In the genomic region with DNA sequence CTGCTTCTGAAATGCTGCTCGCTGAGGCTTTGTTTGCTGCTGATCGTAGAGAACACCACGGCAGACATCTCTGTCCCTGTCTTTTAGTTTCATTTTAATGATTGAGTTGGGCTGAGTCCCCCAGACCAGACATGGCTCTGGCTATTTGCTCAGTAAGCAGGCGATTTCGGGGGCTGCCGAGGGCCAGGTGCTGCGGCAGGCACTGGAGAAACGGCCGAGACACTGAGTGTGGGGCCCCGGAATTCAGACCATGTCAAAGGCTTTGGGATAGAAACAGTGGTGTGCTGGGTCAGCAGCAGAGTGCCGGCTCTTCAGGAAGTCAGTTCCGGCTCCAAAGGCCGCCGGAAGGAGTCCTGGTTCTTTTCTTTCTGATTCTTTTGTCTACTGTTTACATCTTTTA, we compare ENCODE assay signal across 8 cellular contexts. TPM values are rescaled to one million over a fixed set of nuclear protein-coding genes. Genes with fewer than 3 reads are reported as not detected.
DNase-seq lines count a peak whose midpoint lies in the region; ATAC-seq, FAIRE-seq and TF ChIP-seq lines count a peak whose summit lies in the region.

No MANE protein-coding gene starts in this region.

- SMC1A ChIA-PET in GM12878 (lab: Charles Lee; ENCODE audit: uncharacterized antibody, unreplicated experiment), result no interaction called here

- no peaks in the 10 kb centered on the region for H4K20me1 ChIP-seq in GM12878 (ENCODE audit: control insufficient read depth, insufficient read depth)

- TF ChIP-seq CTCF in AG04450 (IDR thresholded peaks at IDR 0.05; ENCODE audit: low read depth, low read length), result no peak
- no peak for TF ChIP-seq CTCF in GM12878 (IDR thresholded peaks at IDR 0.05 in 2 of 3, conservative IDR thresholded peaks at IDR 0.05 in 1 of 3; ENCODE audit: control insufficient read depth in 2 of 3, extremely low read depth in 1 of 3, insufficient read depth in 1 of 3, low read depth in 3 of 3, low read length in 3 of 3)
- TF ChIP-seq CTCF in mesothelial cell of epicardium (IDR thresholded peaks at IDR 0.05; ENCODE audit: unreplicated experiment), result no peak

- H3K9me3 Mint-ChIP-seq in mesothelial cell of epicardium, result peaks cover 4% of the 10 kb centered on the region

- TF ChIP-seq POLR2A in GM12878 (IDR thresholded peaks at IDR 0.05; ENCODE audit: low read depth, low read length), result peak; percentile 62

- no peaks in the 10 kb centered on the region for H3K27me3 ChIP-seq in AG04450 (ENCODE audit: control insufficient read depth, insufficient read depth, low read length)
- no peaks in the 10 kb centered on the region for H3K27me3 ChIP-seq in HAP-1 (ENCODE audit: low read depth)
- H3K27me3 ChIP-seq in GM12878 (replicated peaks in 1 of 2; ENCODE audit: control insufficient read depth in 2 of 2, insufficient read depth in 2 of 2, low read length in 1 of 2), result no peaks in the 10 kb centered on the region

- peaks cover 27% of the 10 kb centered on the region for H3K4me1 Mint-ChIP-seq in mesothelial cell of epicardium

- FAIRE-seq in GM12878 (lab: Jason Lieb, UNC), result peak; percentile 52

- H3K27ac ChIP-seq in AG04450 (ENCODE audit: low read depth, low read length) (peak overlapping the region; percentile 31), GM12878 (ENCODE audit: control insufficient read depth, insufficient read depth) (peak overlapping the region; percentile 38)

- H3K4me2 ChIP-seq in GM12878 (ENCODE audit: control insufficient read depth, insufficient read depth), result peak overlapping the region; percentile 46

- peak overlapping the region; percentile 42 for H3K4me3 ChIP-seq in AG04450 (ENCODE audit: low read depth, low read length)
- H3K4me3 ChIP-seq in HAP-1, result peak overlapping the region; percentile 22
- H3K4me3 ChIP-seq in GM12878, result peak overlapping the region; percentile 56

- CTCF ChIA-PET in AG04450 (lab: Charles Lee) (no interaction called here), GM12878 (lab: Yijun Ruan, JAX) (no interaction called here)

- no peak for TF ChIP-seq EP300 in GM12878 (IDR thresholded peaks at IDR 0.05; ENCODE audit: borderline replicate concordance in 1 of 2, control insufficient read depth in 1 of 2, low read depth in 2 of 2, low read length in 2 of 2)

- H3K79me2 ChIP-seq in GM12878 (ENCODE audit: control insufficient read depth, insufficient read depth, low read length), result no peaks in the 10 kb centered on the region; the same call in 1 of the 2 replicates

- RAD21 ChIA-PET in GM12878 (lab: Charles Lee; ENCODE audit: unreplicated experiment), result no interaction called here

- no peaks in the 10 kb centered on the region for H3K27me3 Mint-ChIP-seq in mesothelial cell of epicardium (ENCODE audit: low read depth)

- peak overlapping the region; percentile 40 for H3K4me3 Mint-ChIP-seq in mesothelial cell of epicardium

- no peak for TF ChIP-seq RAD21 in GM12878 (IDR thresholded peaks at IDR 0.05; ENCODE audit: insufficient read depth, low read depth, low read length)

- peak; percentile 6; the same call in 1 of the 3 replicates for ATAC-seq in GM12878
- ATAC-seq in GM18520 (IDR thresholded peaks at IDR 0.05; ENCODE audit: unreplicated experiment), result no peak
- ATAC-seq in HG03460 (IDR thresholded peaks at IDR 0.05; ENCODE audit: unreplicated experiment), result no peak

- peaks cover 16% of the 10 kb centered on the region for H3K36me3 Mint-ChIP-seq in mesothelial cell of epicardium

- H3K9me3 ChIP-seq in AG04450 (ENCODE audit: control insufficient read depth, insufficient read depth, low read length), result no peaks in the 10 kb centered on the region
- H3K9me3 ChIP-seq in HAP-1, result no peaks in the 10 kb centered on the region
- no peaks in the 10 kb centered on the region for H3K9me3 ChIP-seq in GM12878 (replicated peaks; ENCODE audit: control insufficient read depth, insufficient read depth, low read length)

- BruUV-seq in GM12878 (replicated peaks; lab: Mats Ljungman, UMichigan), result no TSS peak

- peak overlapping the region; percentile 76 for H3K9ac ChIP-seq in GM12878 (ENCODE audit: control insufficient read depth, insufficient read depth, low read length)

- 61% methylated on average over 14 of the region's 14 CpGs for WGBS in GM12878 (ENCODE audit: insufficient coverage, insufficient replicate concordance, low lambda C conversion rate, missing lambda C conversion rate)

- H3K27ac Mint-ChIP-seq in mesothelial cell of epicardium, result peak overlapping the region; percentile 10

- DNase-seq in AG04450 (ENCODE audit: low read depth, low spot score) (no peak), HAP-1 (ENCODE audit: low spot score in 2 of 2) (peak; percentile 20 to 53), GM12878 (ENCODE audit: low read depth, low spot score) (no peak), mesothelial cell of epicardium (ENCODE audit: low spot score in 2 of 2, unreplicated experiment in 2 of 2) (no peak), NCI-H1048 (lab: John Stamatoyannopoulos, UW) (no peak), Kasumi-1 (lab: John Stamatoyannopoulos, UW) (no peak)

- H3K36me3 ChIP-seq in HAP-1 (replicated peaks) (no peaks in the 10 kb centered on the region), GM12878 (ENCODE audit: control insufficient read depth in 2 of 2, insufficient read depth in 2 of 2, low read length in 1 of 2) (no peaks in the 10 kb centered on the region; a peak in 1 of 4 replicates)

- peak overlapping the region; percentile 66 for H2AFZ ChIP-seq in GM12878 (ENCODE audit: control insufficient read depth, low read depth, low read length)

- in situ Hi-C loops in HAP-1 (cut with MboI; ENCODE audit: low sequenced_read_pairs) (no loop called here), GM12878 (cut with MboI) (loop anchor here (10.0 kb wide), 1 partner anchor 432 kb away; the partner anchor contains the start of gene PPP2R2D)

- intact Hi-C loops in GM12878 (cut with micrococcal nuclease; ENCODE audit: unreplicated experiment), result no loop called here

- H3K4me1 ChIP-seq in HAP-1 (peaks cover 31% of the 10 kb centered on the region), GM12878 (ENCODE audit: control insufficient read depth, insufficient read depth, low read length) (peaks cover 7% of the 10 kb centered on the region)

- POLR2A ChIA-PET in AG04450 (lab: Yijun Ruan, JAX) (no interaction called here), GM12878 (lab: Charles Lee) (no interaction called here)

RNA-seq across cellular contexts. Expression of gene LRRC27, which starts 5.0 kb away (rescaled TPM):
- polyA plus RNA-seq in AG04450 (2011; rRNA removed), result 9.2 and 12.9 TPM in 2 replicates
- 5.0 and 6.8 TPM in 2 replicates for polyA minus RNA-seq in AG04450 (2011; rRNA and poly(A)+ RNA removed)
- total RNA-seq in GM12878 (2013; cell fraction: nucleolus; rRNA removed), result 16.5 and 22.5 TPM in 2 replicates
- 6.3 and 6.8 TPM in 2 replicates for total RNA-seq in GM12878 (2014; rRNA removed)
- total RNA-seq in GM12878 (2014; rRNA removed; fragmentation: Illumina TruSeq; extraction: Trizol), result 3.8 and 5.0 TPM in 2 replicates
- total RNA-seq in GM12878 (2021), result 3.3 and 4.5 TPM in 2 replicates
- polyA plus RNA-seq in GM12878 (2011; ENCODE audit: low read depth), result 4.1 TPM
- 0.62 and 0.84 TPM in 2 replicates for polyA plus RNA-seq in GM12878 (2011; rRNA removed)
- 0.72 and 0.82 TPM in 2 replicates for polyA plus RNA-seq in GM12878 (2011; cell fraction: cytosol; rRNA removed)
- 2.5 and 2.8 TPM in 2 replicates for polyA plus RNA-seq in GM12878 (2011; cell fraction: nucleus; rRNA removed)
- polyA plus RNA-seq in GM12878 (2012), result 4.0 and 4.5 TPM in 2 replicates
- 4.6 and 6.4 TPM in 2 replicates for polyA plus RNA-seq in GM12878 (2014; fragmentation: Illumina TruSeq; extraction: Trizol)
- under 1 TPM; 0.48 to 0.80 TPM for polyA plus RNA-seq in GM12878 (2014; fragmentation: Nextera tagmentation; extraction: Ambion mirVana)
- polyA plus RNA-seq in GM12878 (2014; rRNA removed), result 4.3 and 6.9 TPM in 2 replicates
- polyA plus RNA-seq in GM12878 (2016; fragmentation: Nextera tagmentation; extraction: Ambion mirVana), result 1 to 10 TPM; 4.8 to 6.5 TPM
- 0.36 TPM in 1 of 2 replicates, not detected in the other for polyA minus RNA-seq in GM12878 (2011; rRNA and poly(A)+ RNA removed)
- polyA minus RNA-seq in GM12878 (2011; cell fraction: cytosol; rRNA and poly(A)+ RNA removed), result not detected in 2 replicates
- polyA minus RNA-seq in GM12878 (2011; cell fraction: nucleus; rRNA and poly(A)+ RNA removed), result 0.73 and 1.2 TPM in 2 replicates
- total RNA-seq in mesothelial cell of epicardium, result 15.2 to 17.0 TPM (median 16.1 TPM) in 3 replicates

RNA-seq across cellular contexts. Expression of gene STK32C, which starts 29.3 kb away (rescaled TPM):
- 5.0 and 5.3 TPM in 2 replicates for polyA plus RNA-seq in AG04450 (2011; rRNA removed)
- 4.3 and 6.5 TPM in 2 replicates for polyA minus RNA-seq in AG04450 (2011; rRNA and poly(A)+ RNA removed)
- 2.5 and 5.1 TPM in 2 replicates for total RNA-seq in GM12878 (2013; cell fraction: nucleolus; rRNA removed)
- total RNA-seq in GM12878 (2014; rRNA removed), result 8.4 and 10.1 TPM in 2 replicates
- total RNA-seq in GM12878 (2014; rRNA removed; fragmentation: Illumina TruSeq; extraction: Trizol), result 3.8 and 4.5 TPM in 2 replicates
- 10.7 and 11.5 TPM in 2 replicates for total RNA-seq in GM12878 (2021)
- polyA plus RNA-seq in GM12878 (2011; ENCODE audit: low read depth), result 8.7 TPM
- polyA plus RNA-seq in GM12878 (2011; rRNA removed), result 1.5 and 1.9 TPM in 2 replicates
- polyA plus RNA-seq in GM12878 (2011; cell fraction: cytosol; rRNA removed), result 1.4 and 1.9 TPM in 2 replicates
- polyA plus RNA-seq in GM12878 (2011; cell fraction: nucleus; rRNA removed), result 1.1 and 2.6 TPM in 2 replicates
- polyA plus RNA-seq in GM12878 (2012), result 8.1 and 13.5 TPM in 2 replicates
- 3.3 and 4.5 TPM in 2 replicates for polyA plus RNA-seq in GM12878 (2014; fragmentation: Illumina TruSeq; extraction: Trizol)
- polyA plus RNA-seq in GM12878 (2014; fragmentation: Nextera tagmentation; extraction: Ambion mirVana), result 1 to 10 TPM; 1.6 to 4.1 TPM
- 12.4 and 18.1 TPM in 2 replicates for polyA plus RNA-seq in GM12878 (2014; rRNA removed)
- 10 to 100 TPM; 10.5 to 11.3 TPM for polyA plus RNA-seq in GM12878 (2016; fragmentation: Nextera tagmentation; extraction: Ambion mirVana)
- 0.62 TPM in 1 of 2 replicates, not detected in the other for polyA minus RNA-seq in GM12878 (2011; rRNA and poly(A)+ RNA removed)
- not detected in 2 replicates for polyA minus RNA-seq in GM12878 (2011; cell fraction: cytosol; rRNA and poly(A)+ RNA removed)
- polyA minus RNA-seq in GM12878 (2011; cell fraction: nucleus; rRNA and poly(A)+ RNA removed), result 0.36 and 0.96 TPM in 2 replicates
- total RNA-seq in mesothelial cell of epicardium, result 8.0 to 9.9 TPM (median 8.4 TPM) in 3 replicates

RNA-seq across cellular contexts. Expression of gene PWWP2B, which starts 60.0 kb away (rescaled TPM):
- polyA plus RNA-seq in AG04450 (2011; rRNA removed) (1.1 and 1.6 TPM in 2 replicates), GM12878 (2011; rRNA removed) (not detected in 2 replicates), GM12878 (2014; fragmentation: Illumina TruSeq; extraction: Trizol) (0.04 TPM in 1 of 2 replicates, not detected in the other), GM12878 (2014; fragmentation: Nextera tagmentation; extraction: Ambion mirVana) (not detected), GM12878 (2014; rRNA removed) (0.30 and 0.59 TPM in 2 replicates), GM12878 (2016; fragmentation: Nextera tagmentation; extraction: Ambion mirVana) (under 1 TPM in 1 of 2 experiments, not detected in 1; 0.14 TPM)
- polyA minus RNA-seq in AG04450 (2011; rRNA and poly(A)+ RNA removed), result 0.87 and 1.00 TPM in 2 replicates
- total RNA-seq in GM12878 (2013; cell fraction: nucleolus; rRNA removed), result 0.44 and 0.90 TPM in 2 replicates
- total RNA-seq in GM12878 (2014; rRNA removed) (0.38 and 0.56 TPM in 2 replicates), GM12878 (2014; rRNA removed; fragmentation: Illumina TruSeq; extraction: Trizol) (0.04 TPM in 1 of 2 replicates, not detected in the other), GM12878 (2021) (0.72 and 0.87 TPM in 2 replicates), mesothelial cell of epicardium (23.9 to 24.7 TPM (median 24.2 TPM) in 3 replicates)
- polyA plus RNA-seq in GM12878 (2011; ENCODE audit: low read depth), result not detected
- 0.03 TPM in 1 of 2 replicates, not detected in the other for polyA plus RNA-seq in GM12878 (2011; cell fraction: cytosol; rRNA removed)
- not detected in 2 replicates for polyA plus RNA-seq in GM12878 (2011; cell fraction: nucleus; rRNA removed)
- polyA plus RNA-seq in GM12878 (2012), result 0.22 and 0.49 TPM in 2 replicates
- polyA minus RNA-seq in GM12878 (2011; rRNA and poly(A)+ RNA removed), result not detected in 2 replicates
- polyA minus RNA-seq in GM12878 (2011; cell fraction: cytosol; rRNA and poly(A)+ RNA removed), result 0.67 TPM in 1 of 2 replicates, not detected in the other
- polyA minus RNA-seq in GM12878 (2011; cell fraction: nucleus; rRNA and poly(A)+ RNA removed), result not detected in 2 replicates

Comparison
In these comparisons a context has a peak if more than half of its experiments do, and no peak if none do; other contexts are left out.
1. DNase-seq: peak in HAP-1 (2 of 2); none in AG04450 (single experiment), GM12878 (single experiment), mesothelial cell of epicardium (0 of 2), NCI-H1048 (single experiment) and Kasumi-1 (0 of 2).
2. RNA of gene PWWP2B, which starts 60.0 kb away (total RNA-seq): 23.9 to 24.7 TPM in mesothelial cell of epicardium; 0.04 to 0.90 TPM in GM12878; every median in the first group is over 10 times any median in the second.
3. Peak in every context shown above with its lines, with median percentiles within 50 percentile points of each other: H3K4me3 ChIP-seq.